Comparison of ENCODE assay signal across 1 cellular context in the genomic region with DNA sequence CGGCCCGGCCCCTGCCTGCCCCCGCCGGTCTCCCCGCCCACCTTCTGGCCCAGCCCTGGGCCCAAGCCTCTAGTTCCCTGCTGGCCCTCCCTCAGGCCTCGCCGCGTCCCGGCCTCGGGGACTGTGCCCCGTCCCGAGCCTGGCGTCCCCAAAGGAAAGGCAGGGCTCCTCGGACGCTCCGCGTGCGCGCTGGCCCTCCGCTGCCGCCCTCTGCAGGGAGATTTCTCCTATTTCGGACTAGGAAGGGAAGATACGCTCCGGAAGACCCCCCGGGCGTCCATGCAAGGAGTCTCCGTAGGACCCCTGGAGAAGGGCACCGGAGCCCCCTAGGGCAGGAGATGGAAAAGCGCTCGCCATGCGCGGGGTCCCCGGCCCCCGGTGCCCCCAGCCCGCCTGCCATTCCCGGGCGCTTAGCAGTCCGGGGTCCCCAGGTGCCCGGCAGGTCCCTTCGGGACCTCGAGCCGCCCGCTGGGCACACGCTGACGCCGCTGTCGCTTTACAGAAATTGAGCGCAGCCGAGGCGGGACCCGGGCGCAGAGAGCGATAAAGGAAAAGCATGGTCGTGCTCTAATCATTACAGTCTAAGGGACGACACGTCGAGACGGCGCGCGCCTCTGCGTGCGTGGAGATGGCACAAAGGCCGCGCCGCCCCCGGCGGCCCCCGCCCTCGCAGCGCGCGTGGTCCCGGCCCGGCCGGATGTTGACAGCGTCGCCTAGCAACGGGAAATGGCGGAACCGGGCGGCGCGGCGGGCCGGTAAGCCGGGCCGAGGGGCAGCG.
TF ChIP-seq lines count a peak whose summit lies in the region.

CCDC40 (plus strand) TSS at position 706 of the 778 bp plus-strand sequence; CDS start at position 727, 21 bp downstream.

TF ChIP-seq in WTC11, 78 proteins besides CTCF, POLR2A, EP300 and RAD21 (continued from another document):
- TF ChIP-seq ATF6 (CRISPR knock-in tag; IDR thresholded peaks at IDR 0.05) (no peak), IRF2 (CRISPR knock-in tag; IDR thresholded peaks at IDR 0.05; ENCODE audit: borderline replicate concordance, low read depth) (no peak), NR1H2 (CRISPR knock-in tag; IDR thresholded peaks at IDR 0.05) (no peak), E2F4 (CRISPR knock-in tag; IDR thresholded peaks at IDR 0.05; ENCODE audit: borderline replicate concordance, low read depth) (no peak), TEAD1 (CRISPR knock-in tag; IDR thresholded peaks at IDR 0.05) (0 out of 2 replicates have a peak, but pooled peaks have one; percentile 24), FOXJ3 (CRISPR knock-in tag; IDR thresholded peaks at IDR 0.05; ENCODE audit: borderline replicate concordance) (no peak), GTF2I (CRISPR knock-in tag; conservative IDR thresholded peaks at IDR 0.05) (no peak), TP53 (CRISPR knock-in tag; IDR thresholded peaks at IDR 0.05) (no peak)
- TF ChIP-seq, protein P1, sequence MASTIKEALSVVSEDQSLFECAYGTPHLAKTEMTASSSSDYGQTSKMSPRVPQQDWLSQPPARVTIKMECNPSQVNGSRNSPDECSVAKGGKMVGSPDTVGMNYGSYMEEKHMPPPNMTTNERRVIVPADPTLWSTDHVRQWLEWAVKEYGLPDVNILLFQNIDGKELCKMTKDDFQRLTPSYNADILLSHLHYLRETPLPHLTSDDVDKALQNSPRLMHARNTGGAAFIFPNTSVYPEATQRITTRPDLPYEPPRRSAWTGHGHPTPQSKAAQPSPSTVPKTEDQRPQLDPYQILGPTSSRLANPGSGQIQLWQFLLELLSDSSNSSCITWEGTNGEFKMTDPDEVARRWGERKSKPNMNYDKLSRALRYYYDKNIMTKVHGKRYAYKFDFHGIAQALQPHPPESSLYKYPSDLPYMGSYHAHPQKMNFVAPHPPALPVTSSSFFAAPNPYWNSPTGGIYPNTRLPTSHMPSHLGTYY (CRISPR knock-in tag; IDR thresholded peaks at IDR 0.05): no peak
- TF ChIP-seq, protein P2, sequence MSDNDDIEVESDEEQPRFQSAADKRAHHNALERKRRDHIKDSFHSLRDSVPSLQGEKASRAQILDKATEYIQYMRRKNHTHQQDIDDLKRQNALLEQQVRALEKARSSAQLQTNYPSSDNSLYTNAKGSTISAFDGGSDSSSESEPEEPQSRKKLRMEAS (CRISPR knock-in tag; IDR thresholded peaks at IDR 0.05): peak; percentile 66
- TF ChIP-seq, protein P3, sequence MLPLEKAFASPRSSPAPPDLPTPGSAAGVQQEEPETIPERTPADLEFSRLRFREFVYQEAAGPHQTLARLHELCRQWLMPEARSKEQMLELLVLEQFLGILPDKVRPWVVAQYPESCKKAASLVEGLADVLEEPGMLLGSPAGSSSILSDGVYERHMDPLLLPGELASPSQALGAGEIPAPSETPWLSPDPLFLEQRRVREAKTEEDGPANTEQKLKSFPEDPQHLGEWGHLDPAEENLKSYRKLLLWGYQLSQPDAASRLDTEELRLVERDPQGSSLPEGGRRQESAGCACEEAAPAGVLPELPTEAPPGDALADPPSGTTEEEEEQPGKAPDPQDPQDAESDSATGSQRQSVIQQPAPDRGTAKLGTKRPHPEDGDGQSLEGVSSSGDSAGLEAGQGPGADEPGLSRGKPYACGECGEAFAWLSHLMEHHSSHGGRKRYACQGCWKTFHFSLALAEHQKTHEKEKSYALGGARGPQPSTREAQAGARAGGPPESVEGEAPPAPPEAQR (CRISPR knock-in tag; IDR thresholded peaks at IDR 0.05): no peak
